In genomic region chr2:101427240-101427639, GRCh38 we compare ENCODE assay signal across 25 cellular contexts. TPM values are rescaled to one million over a fixed set of nuclear protein-coding genes. Genes with fewer than 3 reads are reported as not detected.
"Had no signal": no experiment of that assay in that cellular context is flagged by ENCODE, and none has a peak within 500 bp of the region (broad histone marks: within the 10 kb centered on the region; RNA-seq: fewer than 3 reads in every experiment).

No MANE protein-coding gene starts in this region.

- ATAC-seq: effector memory CD8-positive, alpha-beta T cell; foreskin keratinocyte; gastroesophageal sphincter; heart left ventricle; left colon; left lung; lower lobe of right lung; naive thymus-derived CD4-positive, alpha-beta T cell had no signal

- H3K9me3 ChIP-seq: esophagus muscularis mucosa, gastroesophageal sphincter, heart left ventricle, left lung, lower lobe of right lung had no signal

- H3K4me3 ChIP-seq: esophagus muscularis mucosa, gastroesophageal sphincter, heart left ventricle, hepatocyte, left lung, lower lobe of right lung had no signal

- DNase-seq: cortex of kidney; effector CD8-positive, alpha-beta T cell; effector memory CD8-positive, alpha-beta T cell; endodermal cell; foreskin keratinocyte; heart left ventricle; hypothalamus; immature natural killer cell; islet precursor cell; kidney; kidney glomerular epithelial cell; left colon; left lung; lower lobe of right lung; mesenchymal stem cell; midbrain; naive thymus-derived CD4-positive, alpha-beta T cell had no signal

- H3K27me3 ChIP-seq: esophagus muscularis mucosa, foreskin keratinocyte, gastroesophageal sphincter, heart left ventricle, hepatocyte, left lung had no signal

- H3K36me3 ChIP-seq: esophagus muscularis mucosa, gastroesophageal sphincter, heart left ventricle, left lung, lower lobe of right lung had no signal

- H3K4me1 ChIP-seq: esophagus muscularis mucosa, foreskin keratinocyte, gastroesophageal sphincter, left lung, lower lobe of right lung had no signal

- H3K27ac ChIP-seq: epithelial cell of prostate, esophagus muscularis mucosa, foreskin keratinocyte, gastroesophageal sphincter, heart left ventricle, hepatocyte, left lung, lower lobe of right lung had no signal

RNA-seq across cellular contexts. Expression of gene CREG2, which starts 39.9 kb away (rescaled TPM):
- total RNA-seq: esophagus muscularis mucosa, fibroblast of villous mesenchyme, left lung, lower leg skin, lower lobe of right lung, lung microvascular endothelial cell, mononuclear cell had no signal
- polyA plus RNA-seq: heart left ventricle; immature natural killer cell; naive thymus-derived CD4-positive, alpha-beta T cell had no signal

RNA-seq across cellular contexts. Expression of gene RFX8, which starts 47.7 kb away (rescaled TPM):
- total RNA-seq: endodermal cell, hepatocyte, left colon, lower lobe of right lung, lung microvascular endothelial cell had no signal
- polyA plus RNA-seq: immature natural killer cell; naive thymus-derived CD4-positive, alpha-beta T cell had no signal
